Comparison of ENCODE assay signal across 18 cellular contexts in the genomic region with DNA sequence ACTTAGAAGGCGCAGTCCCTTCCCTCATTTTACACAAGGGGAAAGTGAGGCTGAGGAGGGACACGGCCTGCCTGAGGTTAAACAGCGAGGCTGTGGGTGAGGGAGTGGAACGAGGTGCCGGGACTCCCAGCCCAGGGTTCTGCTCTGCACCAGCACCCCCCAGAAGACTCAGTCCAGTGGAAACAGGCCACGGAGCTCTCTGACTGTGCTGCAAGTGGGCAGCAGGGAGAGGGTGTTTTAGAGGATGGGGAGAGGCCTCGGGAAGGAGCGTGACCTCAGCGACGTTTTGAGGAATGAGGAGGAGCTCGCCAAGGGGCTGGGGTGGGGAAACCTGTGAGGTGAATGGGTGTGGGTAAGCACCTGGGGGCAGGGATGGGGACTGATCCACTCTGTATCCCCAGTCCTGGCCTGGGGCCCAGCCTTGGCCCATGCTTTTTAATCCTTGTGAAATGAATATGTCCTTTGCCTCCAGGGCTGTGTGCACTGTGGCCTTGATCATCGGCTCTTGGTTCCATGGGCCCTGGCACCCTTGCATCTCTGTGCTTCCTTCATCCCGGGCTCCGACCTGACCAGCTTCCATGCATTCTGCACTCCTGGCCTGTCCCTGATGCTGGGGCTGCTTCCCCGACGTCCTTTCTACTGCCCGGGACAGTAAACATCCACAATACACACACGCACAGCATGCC. TPM values are rescaled to one million over a fixed set of nuclear protein-coding genes. Genes with fewer than 3 reads are reported as not detected.
A peak's percentile ranks its signal among the peaks of the same experiment; 100 is the strongest.
DNase-seq lines count a peak whose midpoint lies in the region; FAIRE-seq and TF ChIP-seq lines count a peak whose summit lies in the region.
"Had no signal": no experiment of that assay in that cellular context is flagged by ENCODE, and none has a peak within 500 bp of the region (broad histone marks: within the 10 kb centered on the region; RNA-seq: fewer than 3 reads in every experiment).

No MANE protein-coding gene starts in this region.

- H3K14ac ChIP-seq in trophoblast cell (ENCODE audit: low read length): no peak overlapping the region

- no peak overlapping the region for H2BK12ac ChIP-seq in trophoblast cell (ENCODE audit: low read length)

- intact Hi-C loops in kidney (cut with DNase I): no loop called here

- no peak overlapping the region for H4K8ac ChIP-seq in trophoblast cell (ENCODE audit: low read depth, low read length)

- peaks cover 5% of the 10 kb centered on the region for H3K79me2 ChIP-seq in osteoblast (ENCODE audit: insufficient read depth, low read length)
- no peaks in the 10 kb centered on the region for H3K79me2 ChIP-seq in trophoblast cell (ENCODE audit: control insufficient read depth, insufficient read depth, low read length, poor library complexity)

- H3K9me3 ChIP-seq in kidney (ENCODE audit: control insufficient read depth in 1 of 2, low read length in 2 of 2) (no peaks in the 10 kb centered on the region), osteoblast (ENCODE audit: low read depth, low read length) (peaks cover 3% of the 10 kb centered on the region), trophoblast cell (ENCODE audit: insufficient read depth, low read depth, low read length) (peaks cover 2% of the 10 kb centered on the region)
- H3K9me3 ChIP-seq: A549 had no signal

- H3K36me3 ChIP-seq in kidney (ENCODE audit: control insufficient read depth in 1 of 2, insufficient read depth in 2 of 2, low read length in 2 of 2) (no peaks in the 10 kb centered on the region), osteoblast (ENCODE audit: insufficient read depth, low read length) (no peaks in the 10 kb centered on the region), trophoblast cell (ENCODE audit: control insufficient read depth in 1 of 2, insufficient read depth in 2 of 2, low read length in 2 of 2) (no peaks in the 10 kb centered on the region)
- H3K36me3 ChIP-seq: BLaER1 treated with 17β-estradiol and CSF1 and Interleukin-3, amounts not matched to agents 10 nM and 100 nM had no signal

- no peak for DNase-seq in HTR-8/SVneo (ENCODE audit: insufficient read length, low spot score)
- peak; percentile 62 for DNase-seq in kidney
- peak; percentile 72 for DNase-seq in osteoblast (ENCODE audit: insufficient read length, low spot score, missing footprints)
- no peak for DNase-seq in NCI-H1092 treated with DMSO at 0.1 percent for 48 hours (lab: John Stamatoyannopoulos, UW)
- DNase-seq in activated CD8-positive, alpha-beta memory T cell treated with anti-CD3 and anti-CD28 coated beads for 24 hours: no peak
- DNase-seq in trophoblast cell: no peak
- DNase-seq: Calu3; CD8-positive, alpha-beta T cell; DMS79 treated with DMSO at 0.1 percent for 48 hours; GF-D8; GM23248; HFFc6; IMR-90 had no signal

- H4K91ac ChIP-seq in trophoblast cell (ENCODE audit: low read depth, low read length): no peak overlapping the region

- WGBS in trophoblast cell (ENCODE audit: extremely low coverage, insufficient coverage, insufficient read length): no CpG with 5 or more reads among the region's 18 CpGs

- H3K23ac ChIP-seq in trophoblast cell (ENCODE audit: low read length): no peak overlapping the region

- H2AK5ac ChIP-seq in trophoblast cell (ENCODE audit: low read length): no peak overlapping the region

- no peak overlapping the region for H2BK120ac ChIP-seq in trophoblast cell (ENCODE audit: insufficient read depth, low read length, poor library complexity)

- no peak overlapping the region for H3K18ac ChIP-seq in trophoblast cell (ENCODE audit: low read length)

- H3K27me3 ChIP-seq in osteoblast (ENCODE audit: insufficient read depth, low read length): no peaks in the 10 kb centered on the region
- no peaks in the 10 kb centered on the region for H3K27me3 ChIP-seq in trophoblast cell (ENCODE audit: insufficient read depth, low read length)

- H2AFZ ChIP-seq in osteoblast (ENCODE audit: low read length): no peak overlapping the region
- H2AFZ ChIP-seq in trophoblast cell (ENCODE audit: insufficient read depth, low read length, poor library complexity): no peak overlapping the region
- H2AFZ ChIP-seq: GM23248 had no signal

- H3K4me2 ChIP-seq in osteoblast (ENCODE audit: insufficient read depth, low read length) (no peak overlapping the region), trophoblast cell (ENCODE audit: low read length) (no peak overlapping the region)
- H3K4me2 ChIP-seq: A549 had no signal

- H3K4me3 ChIP-seq in kidney (ENCODE audit: low read length in 2 of 2): no peak overlapping the region
- H3K4me3 ChIP-seq in osteoblast (ENCODE audit: insufficient read depth, low read length): no peak overlapping the region
- H3K4me3 ChIP-seq in trophoblast cell (ENCODE audit: low read depth, low read length): no peak overlapping the region
- H3K4me3 ChIP-seq: A549; BLaER1 treated with 17β-estradiol and CSF1 and Interleukin-3, amounts not matched to agents 10 nM and 100 nM; GM23248; K562 had no signal

- TF ChIP-seq CTCF in kidney (IDR thresholded peaks at IDR 0.05; ENCODE audit: borderline replicate concordance, extremely low read depth, insufficient read depth) (no peak), osteoblast (IDR thresholded peaks at IDR 0.05; ENCODE audit: extremely low read depth, low read depth, low read length) (no peak)

- no peak overlapping the region for H4K12ac ChIP-seq in trophoblast cell (ENCODE audit: low read depth, low read length)

- FAIRE-seq in HTR-8/SVneo (lab: Jason Lieb, UNC) (peak; percentile 16), kidney (lab: Jason Lieb, UNC) (no peak)
- FAIRE-seq: A549, H54, K562 had no signal

- no peaks in the 10 kb centered on the region for H4K20me1 ChIP-seq in osteoblast (ENCODE audit: insufficient read depth, low read length)

- H3K4me1 ChIP-seq in kidney (ENCODE audit: control insufficient read depth in 1 of 2, insufficient read depth in 1 of 2, low read depth in 1 of 2, low read length in 2 of 2) (no peaks in the 10 kb centered on the region), osteoblast (ENCODE audit: insufficient read depth, low read length) (no peaks in the 10 kb centered on the region), trophoblast cell (ENCODE audit: control insufficient read depth in 1 of 2, insufficient read depth in 2 of 2, low read length in 2 of 2) (no peaks in the 10 kb centered on the region)
- H3K4me1 ChIP-seq: A549 had no signal

- no peak overlapping the region for H3K27ac ChIP-seq in kidney (ENCODE audit: low read depth in 2 of 2, low read length in 2 of 2)
- H3K27ac ChIP-seq in osteoblast (ENCODE audit: low read depth, low read length): no peak overlapping the region
- H3K27ac ChIP-seq in trophoblast cell (ENCODE audit: low read depth, low read length): no peak overlapping the region
- H3K27ac ChIP-seq: A549; BLaER1 treated with 17β-estradiol and CSF1 and Interleukin-3, amounts not matched to agents 10 nM and 100 nM; GM23248; HL-60 had no signal

- no peaks in the 10 kb centered on the region for H3K79me1 ChIP-seq in trophoblast cell (ENCODE audit: low read length)

- H3K9ac ChIP-seq in kidney (ENCODE audit: low read length in 2 of 2) (no peak overlapping the region), trophoblast cell (ENCODE audit: low read length) (no peak overlapping the region)
- H3K9ac ChIP-seq: BLaER1 treated with 17β-estradiol and CSF1 and Interleukin-3, amounts not matched to agents 10 nM and 100 nM; GM23248 had no signal

- no peak overlapping the region for H3K4ac ChIP-seq in trophoblast cell (ENCODE audit: low read depth, low read length)

- H2BK5ac ChIP-seq in trophoblast cell (ENCODE audit: low read depth, low read length, poor library complexity): no peak overlapping the region

RNA-seq across cellular contexts. Expression of a gene that starts 44.2 kb away (rescaled TPM):
- total RNA-seq in kidney: 1.1 TPM
- polyA plus RNA-seq in kidney (ENCODE audit: insufficient read depth, low read depth, low replicate concordance): 0.04 TPM
- 52.5 and 57.2 TPM in 2 replicates for total RNA-seq in osteoblast
- 0.01 TPM in 2 replicates for polyA plus RNA-seq in trophoblast cell (2013)
- total RNA-seq: Calu3; CD8-positive, alpha-beta T cell; HFFc6; K562 had no signal
- polyA plus RNA-seq: K562 had no signal

Comparison
In these comparisons a context has a peak if more than half of its experiments do, and no peak if none do; other contexts are left out.
1. DNase-seq: peak in kidney (single experiment) and osteoblast (single experiment); none in HTR-8/SVneo (single experiment), NCI-H1092 treated with DMSO at 0.1 percent for 48 hours (single experiment), activated CD8-positive, alpha-beta memory T cell treated with anti-CD3 and anti-CD28 coated beads for 24 hours (single experiment) and trophoblast cell (0 of 2).
2. RNA of a gene that starts 44.2 kb away (total RNA-seq): 52.5 to 57.2 TPM in osteoblast; 1.1 TPM in kidney (single experiment); every median in the first group is over 10 times any median in the second.